ENCODE assay signal across 1 cellular context in genomic region chr3:172061724-172062184, GRCh38.
TF ChIP-seq lines count a peak whose summit lies in the region.

No MANE protein-coding gene starts in this region.

TF ChIP-seq in HepG2, 621 proteins besides CTCF, POLR2A, EP300 and RAD21 (continued from another document and continues in another):
- TF ChIP-seq, protein P1, sequence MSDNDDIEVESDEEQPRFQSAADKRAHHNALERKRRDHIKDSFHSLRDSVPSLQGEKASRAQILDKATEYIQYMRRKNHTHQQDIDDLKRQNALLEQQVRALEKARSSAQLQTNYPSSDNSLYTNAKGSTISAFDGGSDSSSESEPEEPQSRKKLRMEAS (IDR thresholded peaks at IDR 0.05) = no peak; the same call in 1 of the 2 replicates
- TF ChIP-seq KAT8 (CRISPR knock-in tag; IDR thresholded peaks at IDR 0.05) (peak; percentile 61; the same call in 1 of the 2 replicates), BRD4 (CRISPR knock-in tag; IDR thresholded peaks at IDR 0.05) (no peak), ZNF547 (CRISPR knock-in tag; IDR thresholded peaks at IDR 0.05) (no peak), ZBTB7B (CRISPR knock-in tag; IDR thresholded peaks at IDR 0.05) (peak; percentile 58; the same call in 1 of the 2 replicates), ZNF333 (CRISPR knock-in tag; IDR thresholded peaks at IDR 0.05; ENCODE audit: borderline replicate concordance) (no peak), TRIM24 (CRISPR knock-in tag; IDR thresholded peaks at IDR 0.05) (no peak), ZXDC (CRISPR knock-in tag; IDR thresholded peaks at IDR 0.05) (no peak), GFI1 (CRISPR knock-in tag; IDR thresholded peaks at IDR 0.05; ENCODE audit: borderline replicate concordance) (peak; percentile 89), FOXA3 (CRISPR knock-in tag; IDR thresholded peaks at IDR 0.05) (peak; percentile 88), MIXL1 (CRISPR knock-in tag; IDR thresholded peaks at IDR 0.05) (peak; percentile 99), ZMYM3 (CRISPR knock-in tag; IDR thresholded peaks at IDR 0.05) (no peak; the same call in 1 of the 2 replicates), AKAP8 (CRISPR knock-in tag; IDR thresholded peaks at IDR 0.05) (no peak; the same call in 1 of the 2 replicates), GATA4 (IDR thresholded peaks at IDR 0.05; ENCODE audit: borderline replicate concordance, low read depth) (peak; percentile 61; the same call in 1 of the 2 replicates), ZNF629 (CRISPR knock-in tag; conservative IDR thresholded peaks at IDR 0.05) (no peak), KLF13 (CRISPR knock-in tag; IDR thresholded peaks at IDR 0.05) (no peak), MED8 (CRISPR knock-in tag; IDR thresholded peaks at IDR 0.05; ENCODE audit: insufficient replicate concordance) (no peak), CEBPB (IDR thresholded peaks at IDR 0.05; ENCODE audit: borderline replicate concordance, low read depth, low read length) (peak; percentile 93), ZNF124 (CRISPR knock-in tag; IDR thresholded peaks at IDR 0.05) (peak; percentile 51), SIX4 (CRISPR knock-in tag; IDR thresholded peaks at IDR 0.05) (no peak), ZNF230 (CRISPR knock-in tag; IDR thresholded peaks at IDR 0.05) (no peak), AFF4 (CRISPR knock-in tag; IDR thresholded peaks at IDR 0.05) (no peak), SRSF9 (IDR thresholded peaks at IDR 0.05; ENCODE audit: borderline replicate concordance, insufficient read depth, low read depth, low read length, poor library complexity, severe bottlenecking) (no peak), CCDC6 (CRISPR knock-in tag; IDR thresholded peaks at IDR 0.05) (0 out of 2 replicates have a peak, but pooled peaks have one; percentile 30), NR2F1 (CRISPR knock-in tag; IDR thresholded peaks at IDR 0.05) (no peak), HIVEP1 (CRISPR knock-in tag; IDR thresholded peaks at IDR 0.05) (no peak), HDAC1 (CRISPR knock-in tag; IDR thresholded peaks at IDR 0.05) (peak; percentile 36; the same call in 1 of the 2 replicates), SNAI1 (CRISPR knock-in tag; IDR thresholded peaks at IDR 0.05; ENCODE audit: borderline replicate concordance) (no peak), ZNF776 (CRISPR knock-in tag; IDR thresholded peaks at IDR 0.05) (no peak), KMT2B (CRISPR knock-in tag; IDR thresholded peaks at IDR 0.05) (0 out of 2 replicates have a peak, but pooled peaks have one; percentile 28), RBFOX2 (IDR thresholded peaks at IDR 0.05; ENCODE audit: low read depth, low read length) (peak; percentile 66), ZFP1 (CRISPR knock-in tag; IDR thresholded peaks at IDR 0.05) (0 out of 2 replicates have a peak, but pooled peaks have one; percentile 41), GZF1 (CRISPR knock-in tag; IDR thresholded peaks at IDR 0.05) (0 out of 2 replicates have a peak, but pooled peaks have one; percentile 76), NFAT5 (CRISPR knock-in tag; IDR thresholded peaks at IDR 0.05) (no peak), RORA (CRISPR knock-in tag; IDR thresholded peaks at IDR 0.05) (0 out of 2 replicates have a peak, but pooled peaks have one; percentile 32)
- TF ChIP-seq, protein P2, sequence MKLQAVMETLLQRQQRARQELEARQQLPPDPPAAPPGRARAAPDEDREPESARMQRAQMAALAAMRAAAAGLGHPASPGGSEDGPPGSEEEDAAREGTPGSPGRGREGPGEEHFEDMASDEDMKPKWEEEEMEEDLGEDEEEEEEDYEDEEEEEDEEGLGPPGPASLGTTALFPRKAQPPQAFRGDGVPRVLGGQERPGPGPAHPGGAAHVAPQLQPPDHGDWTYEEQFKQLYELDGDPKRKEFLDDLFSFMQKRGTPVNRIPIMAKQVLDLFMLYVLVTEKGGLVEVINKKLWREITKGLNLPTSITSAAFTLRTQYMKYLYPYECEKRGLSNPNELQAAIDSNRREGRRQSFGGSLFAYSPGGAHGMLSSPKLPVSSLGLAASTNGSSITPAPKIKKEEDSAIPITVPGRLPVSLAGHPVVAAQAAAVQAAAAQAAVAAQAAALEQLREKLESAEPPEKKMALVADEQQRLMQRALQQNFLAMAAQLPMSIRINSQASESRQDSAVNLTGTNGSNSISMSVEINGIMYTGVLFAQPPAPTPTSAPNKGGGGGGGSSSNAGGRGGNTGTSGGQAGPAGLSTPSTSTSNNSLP (IDR thresholded peaks at IDR 0.05; ENCODE audit: low read depth, low read length) = 0 out of 2 replicates have a peak, but pooled peaks have one; percentile 40
- TF ChIP-seq, protein P3, sequence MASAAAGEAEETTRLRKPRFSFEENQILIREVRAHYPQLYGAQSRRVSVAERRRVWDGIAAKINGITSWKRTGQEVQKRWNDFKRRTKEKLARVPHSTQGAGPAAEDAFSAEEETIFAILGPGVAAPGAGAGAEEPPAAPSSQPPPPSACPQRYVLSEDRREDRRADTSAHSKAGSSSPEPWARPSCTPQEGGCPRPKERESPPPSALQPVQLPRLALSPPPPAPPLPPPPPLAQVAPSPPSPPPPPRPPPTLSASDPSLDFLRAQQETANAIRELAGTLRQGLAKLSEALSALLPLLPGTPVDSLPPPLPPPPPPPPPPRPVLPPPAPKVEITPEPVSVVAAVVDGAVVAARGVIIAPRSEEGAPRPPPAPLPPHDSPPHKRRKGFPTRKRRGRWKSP (CRISPR knock-in tag; IDR thresholded peaks at IDR 0.05) = 0 out of 2 replicates have a peak, but pooled peaks have one; percentile 29
- TF ChIP-seq, protein P4, sequence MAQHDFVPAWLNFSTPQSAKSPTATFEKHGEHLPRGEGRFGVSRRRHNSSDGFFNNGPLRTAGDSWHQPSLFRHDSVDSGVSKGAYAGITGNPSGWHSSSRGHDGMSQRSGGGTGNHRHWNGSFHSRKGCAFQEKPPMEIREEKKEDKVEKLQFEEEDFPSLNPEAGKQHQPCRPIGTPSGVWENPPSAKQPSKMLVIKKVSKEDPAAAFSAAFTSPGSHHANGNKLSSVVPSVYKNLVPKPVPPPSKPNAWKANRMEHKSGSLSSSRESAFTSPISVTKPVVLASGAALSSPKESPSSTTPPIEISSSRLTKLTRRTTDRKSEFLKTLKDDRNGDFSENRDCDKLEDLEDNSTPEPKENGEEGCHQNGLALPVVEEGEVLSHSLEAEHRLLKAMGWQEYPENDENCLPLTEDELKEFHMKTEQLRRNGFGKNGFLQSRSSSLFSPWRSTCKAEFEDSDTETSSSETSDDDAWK (CRISPR knock-in tag; IDR thresholded peaks at IDR 0.05) = no peak
- TF ChIP-seq, protein P5, sequence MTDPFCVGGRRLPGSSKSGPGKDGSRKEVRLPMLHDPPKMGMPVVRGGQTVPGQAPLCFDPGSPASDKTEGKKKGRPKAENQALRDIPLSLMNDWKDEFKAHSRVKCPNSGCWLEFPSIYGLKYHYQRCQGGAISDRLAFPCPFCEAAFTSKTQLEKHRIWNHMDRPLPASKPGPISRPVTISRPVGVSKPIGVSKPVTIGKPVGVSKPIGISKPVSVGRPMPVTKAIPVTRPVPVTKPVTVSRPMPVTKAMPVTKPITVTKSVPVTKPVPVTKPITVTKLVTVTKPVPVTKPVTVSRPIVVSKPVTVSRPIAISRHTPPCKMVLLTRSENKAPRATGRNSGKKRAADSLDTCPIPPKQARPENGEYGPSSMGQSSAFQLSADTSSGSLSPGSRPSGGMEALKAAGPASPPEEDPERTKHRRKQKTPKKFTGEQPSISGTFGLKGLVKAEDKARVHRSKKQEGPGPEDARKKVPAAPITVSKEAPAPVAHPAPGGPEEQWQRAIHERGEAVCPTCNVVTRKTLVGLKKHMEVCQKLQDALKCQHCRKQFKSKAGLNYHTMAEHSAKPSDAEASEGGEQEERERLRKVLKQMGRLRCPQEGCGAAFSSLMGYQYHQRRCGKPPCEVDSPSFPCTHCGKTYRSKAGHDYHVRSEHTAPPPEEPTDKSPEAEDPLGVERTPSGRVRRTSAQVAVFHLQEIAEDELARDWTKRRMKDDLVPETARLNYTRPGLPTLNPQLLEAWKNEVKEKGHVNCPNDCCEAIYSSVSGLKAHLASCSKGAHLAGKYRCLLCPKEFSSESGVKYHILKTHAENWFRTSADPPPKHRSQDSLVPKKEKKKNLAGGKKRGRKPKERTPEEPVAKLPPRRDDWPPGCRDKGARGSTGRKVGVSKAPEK (CRISPR knock-in tag; IDR thresholded peaks at IDR 0.05; ENCODE audit: borderline replicate concordance) = 0 out of 2 replicates have a peak, but pooled peaks have one; percentile 63
- TF ChIP-seq, protein P6, sequence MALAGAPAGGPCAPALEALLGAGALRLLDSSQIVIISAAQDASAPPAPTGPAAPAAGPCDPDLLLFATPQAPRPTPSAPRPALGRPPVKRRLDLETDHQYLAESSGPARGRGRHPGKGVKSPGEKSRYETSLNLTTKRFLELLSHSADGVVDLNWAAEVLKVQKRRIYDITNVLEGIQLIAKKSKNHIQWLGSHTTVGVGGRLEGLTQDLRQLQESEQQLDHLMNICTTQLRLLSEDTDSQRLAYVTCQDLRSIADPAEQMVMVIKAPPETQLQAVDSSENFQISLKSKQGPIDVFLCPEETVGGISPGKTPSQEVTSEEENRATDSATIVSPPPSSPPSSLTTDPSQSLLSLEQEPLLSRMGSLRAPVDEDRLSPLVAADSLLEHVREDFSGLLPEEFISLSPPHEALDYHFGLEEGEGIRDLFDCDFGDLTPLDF (CRISPR knock-in tag; IDR thresholded peaks at IDR 0.05) = 0 out of 2 replicates have a peak, but pooled peaks have one; percentile 32
